In the genomic region with DNA sequence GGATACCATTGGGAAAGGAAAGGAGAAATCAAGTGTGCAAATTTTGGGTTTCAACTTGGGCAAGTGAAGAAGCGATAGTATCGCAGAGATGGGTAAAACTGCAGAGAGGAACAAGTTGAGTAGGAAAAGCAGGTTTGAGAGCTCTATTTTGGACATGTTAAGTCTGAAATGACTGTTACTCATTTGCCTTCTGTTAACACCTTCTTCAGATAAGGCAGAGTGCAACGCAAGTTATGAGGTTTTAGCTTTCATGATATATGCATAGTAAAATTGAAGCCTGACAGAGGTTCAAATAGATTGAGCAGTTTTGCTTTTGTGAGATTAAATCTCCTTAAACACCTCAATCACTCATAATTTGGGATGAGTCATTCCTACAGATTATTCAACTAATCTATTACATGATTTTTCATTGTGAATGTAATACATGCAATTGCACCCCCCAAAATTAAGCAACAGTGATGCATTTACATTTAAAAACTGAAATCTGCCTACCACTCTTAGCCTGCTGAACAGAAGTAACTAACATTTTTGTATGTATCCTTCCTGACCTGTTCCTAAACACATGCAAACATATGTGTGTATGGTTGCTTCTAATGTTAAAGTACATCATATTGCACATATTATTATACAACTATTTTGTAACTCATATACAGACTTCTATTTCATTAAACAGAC, we compare ENCODE assay signal across 11 cellular contexts.
A peak's percentile ranks its signal among the peaks of the same experiment; 100 is the strongest.
DNase-seq lines count a peak whose midpoint lies in the region; ATAC-seq and TF ChIP-seq lines count a peak whose summit lies in the region.
"Had no signal": no experiment of that assay in that cellular context is flagged by ENCODE, and none has a peak within 500 bp of the region (broad histone marks: within the 10 kb centered on the region; RNA-seq: fewer than 3 reads in every experiment).

No MANE protein-coding gene starts in this region.

- H3K9me3 ChIP-seq in right lobe of liver = no peaks in the 10 kb centered on the region

- TF ChIP-seq CTCF in epithelial cell of esophagus (IDR thresholded peaks at IDR 0.05; ENCODE audit: insufficient read depth, low read depth, low read length, missing control alignments) (no peak), right lobe of liver (IDR thresholded peaks at IDR 0.05) (no peak)

- intact Hi-C loops in right lobe of liver (cut with DNase I) = no loop called here

- H3K27ac ChIP-seq in right lobe of liver = no peak overlapping the region

- DNase-seq in epithelial cell of esophagus (ENCODE audit: low read depth) (peak; percentile 30), NCI-H1930 (lab: John Stamatoyannopoulos, UW) (no peak), MV-4-11 (lab: John Stamatoyannopoulos, UW) (no peak), HUDEP-2 (lab: John Stamatoyannopoulos, UW; ENCODE audit: unreplicated experiment in 76 of 76) (no peak), right lobe of liver (no peak)
- DNase-seq: dermis blood vessel endothelial cell; midbrain; NK-92 treated with Interleukin-12 subunit alpha and Interleukin-12 subunit beta, amount 100 ng/mL, for 24 hours had no signal

- H3K4me1 ChIP-seq in right lobe of liver = no peaks in the 10 kb centered on the region

- 86% methylated on average over 3 of the region's 3 CpGs for WGBS in right lobe of liver (ENCODE audit: insufficient coverage, low coverage, low lambda C conversion rate, missing lambda C conversion rate)

- no peak for TF ChIP-seq POLR2A in right lobe of liver (IDR thresholded peaks at IDR 0.05)

- H3K36me3 ChIP-seq in right lobe of liver = no peaks in the 10 kb centered on the region

- H3K27me3 ChIP-seq in right lobe of liver = no peaks in the 10 kb centered on the region

- H3K4me3 ChIP-seq in epithelial cell of esophagus (ENCODE audit: low read length) (no peak overlapping the region), right lobe of liver (no peak overlapping the region)

- ATAC-seq in GM18867 (IDR thresholded peaks at IDR 0.05; ENCODE audit: unreplicated experiment) (peak; percentile 98), GM21515 (IDR thresholded peaks at IDR 0.05; ENCODE audit: unreplicated experiment) (peak; percentile 74), HG03159 (IDR thresholded peaks at IDR 0.05; ENCODE audit: unreplicated experiment) (peak; percentile 77), right lobe of liver (no peak)

Comparison
In these comparisons a context has a peak if more than half of its experiments do, and no peak if none do; other contexts are left out.
1. ATAC-seq: peak in GM18867 (single experiment), GM21515 (single experiment) and HG03159 (single experiment); none in right lobe of liver (0 of 4).